Comparison of ENCODE assay signal across 11 cellular contexts in the genomic region with DNA sequence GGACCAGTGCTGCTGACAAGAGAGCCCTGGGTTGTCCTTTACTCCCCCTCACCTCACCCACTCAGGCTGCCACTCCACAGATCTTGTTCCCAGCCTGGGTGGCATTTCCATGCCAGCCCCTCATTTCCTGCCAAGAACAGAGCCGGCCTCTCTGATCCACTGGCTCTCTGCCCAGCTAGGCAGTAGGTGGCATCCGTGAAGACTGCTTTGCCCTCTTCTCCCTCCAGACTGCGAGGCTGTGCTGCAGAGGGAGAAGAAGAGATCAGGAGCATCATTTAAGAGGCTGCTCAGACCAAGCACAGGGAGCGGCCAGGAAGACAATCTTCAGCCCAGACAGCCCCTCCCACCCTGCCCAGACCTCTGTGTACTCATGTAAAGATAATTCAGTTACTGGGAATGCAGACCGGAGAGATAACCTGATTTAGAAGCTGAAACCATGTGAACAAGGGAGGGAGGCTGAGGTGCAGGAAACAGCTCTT.
DNase-seq lines count a peak whose midpoint lies in the region; ATAC-seq and TF ChIP-seq lines count a peak whose summit lies in the region.
"Had no signal": no experiment of that assay in that cellular context is flagged by ENCODE, and none has a peak within 500 bp of the region (broad histone marks: within the 10 kb centered on the region; RNA-seq: fewer than 3 reads in every experiment).

No MANE protein-coding gene starts in this region.

- H2BK120ac ChIP-seq in trophoblast cell (ENCODE audit: insufficient read depth, low read length, poor library complexity) (no peak overlapping the region), H9 (ENCODE audit: low read depth, low read length, poor library complexity, severe bottlenecking) (no peak overlapping the region)

- H2AK5ac ChIP-seq in trophoblast cell (ENCODE audit: low read length) (no peak overlapping the region), H9 (ENCODE audit: insufficient read length, low read length) (no peak overlapping the region)

- no peak overlapping the region for H3K23ac ChIP-seq in trophoblast cell (ENCODE audit: low read length)
- H3K23ac ChIP-seq in H9 (ENCODE audit: insufficient read length, low read depth, low read length): no peak overlapping the region

- H4K20me1 ChIP-seq in H9 (ENCODE audit: control insufficient read depth, insufficient read depth, insufficient read length): no peaks in the 10 kb centered on the region

- H3K79me1 ChIP-seq in trophoblast cell (ENCODE audit: low read length) (no peaks in the 10 kb centered on the region), H9 (ENCODE audit: insufficient read depth, low read depth, low read length, poor library complexity, severe bottlenecking) (no peaks in the 10 kb centered on the region)

- no peak overlapping the region for H2AFZ ChIP-seq in trophoblast cell (ENCODE audit: insufficient read depth, low read length, poor library complexity)
- no peak overlapping the region for H2AFZ ChIP-seq in H9 (ENCODE audit: low read length)

- no peak overlapping the region for H4K12ac ChIP-seq in trophoblast cell (ENCODE audit: low read depth, low read length)

- H3K4me1 Mint-ChIP-seq in H9: peaks cover 4 to 14% of the 10 kb centered on the region in 2 experiments; a peak in 2 of 4 replicates

- H3K18ac ChIP-seq in trophoblast cell (ENCODE audit: low read length): no peak overlapping the region
- no peak overlapping the region for H3K18ac ChIP-seq in H9 (ENCODE audit: insufficient read length, low read depth, low read length)

- H3K4me3 Mint-ChIP-seq in H9: no peak overlapping the region

- no peaks in the 10 kb centered on the region for H3K36me3 Mint-ChIP-seq in H9 (ENCODE audit: insufficient read depth in 1 of 3, low read depth in 3 of 3)

- H3K14ac ChIP-seq in trophoblast cell (ENCODE audit: low read length): no peak overlapping the region
- H3K14ac ChIP-seq in H9 (ENCODE audit: insufficient read depth, low read length): no peak overlapping the region

- H2BK12ac ChIP-seq in trophoblast cell (ENCODE audit: low read length) (no peak overlapping the region), H9 (ENCODE audit: insufficient read length, low read depth, low read length) (no peak overlapping the region)

- H3T11ph ChIP-seq in H9 (ENCODE audit: low read length): no peak overlapping the region

- no CpG with 5 or more reads among the region's 5 CpGs for WGBS in trophoblast cell (ENCODE audit: extremely low coverage, insufficient coverage, insufficient read length)
- no CpG with 5 or more reads among the region's 5 CpGs for WGBS in H9 (ENCODE audit: extremely low coverage, insufficient read length, low lambda C conversion rate)

- H3K79me2 ChIP-seq in trophoblast cell (ENCODE audit: control insufficient read depth, insufficient read depth, low read length, poor library complexity) (no peaks in the 10 kb centered on the region), H9 (ENCODE audit: insufficient read depth, low read length) (no peaks in the 10 kb centered on the region)

- no peak overlapping the region for H2BK20ac ChIP-seq in H9 (ENCODE audit: low read depth, low read length, poor library complexity, severe bottlenecking)

- H3K4me1 ChIP-seq in trophoblast cell (ENCODE audit: control insufficient read depth in 1 of 2, insufficient read depth in 2 of 2, low read length in 2 of 2) (no peaks in the 10 kb centered on the region), H9 (ENCODE audit: insufficient read depth, low read length) (no peaks in the 10 kb centered on the region)
- H3K4me1 ChIP-seq: breast epithelium had no signal

- intact Hi-C loops in Right ventricle myocardium superior (cut with DNase I): loop anchor here (10.0 kb wide), 1 partner anchor 130 kb away; a partner anchor contains a TSS

- H3K9ac ChIP-seq in trophoblast cell (ENCODE audit: low read length) (no peak overlapping the region), H9 (ENCODE audit: extremely low read depth, insufficient read length, low read length) (no peak overlapping the region)

- in situ Hi-C loops in G401 (cut with HindIII; ENCODE audit: low sequenced_read_pairs): no loop called here

- H3K27ac Mint-ChIP-seq in H9: no peak overlapping the region; a peak in 1 of 7 replicates

- H3K4ac ChIP-seq in trophoblast cell (ENCODE audit: low read depth, low read length) (no peak overlapping the region), H9 (ENCODE audit: low read depth, low read length) (no peak overlapping the region)

- no peaks in the 10 kb centered on the region for H3K27me3 Mint-ChIP-seq in H9 (ENCODE audit: low read depth)

- no peak overlapping the region for H4K5ac ChIP-seq in H9 (ENCODE audit: insufficient read length, low read depth, low read length)

- TF ChIP-seq CTCF in H9 (conservative IDR thresholded peaks at IDR 0.05): no peak
- TF ChIP-seq CTCF in foreskin fibroblast (IDR thresholded peaks at IDR 0.05; ENCODE audit: low read depth, low read length): no peak

- H4K91ac ChIP-seq in trophoblast cell (ENCODE audit: low read depth, low read length) (no peak overlapping the region), H9 (ENCODE audit: insufficient read length, low read depth, low read length) (no peak overlapping the region)

- H3K27me3 ChIP-seq in trophoblast cell (ENCODE audit: insufficient read depth, low read length): no peaks in the 10 kb centered on the region
- H3K27me3 ChIP-seq in H9 (ENCODE audit: insufficient read depth, low read length): no peaks in the 10 kb centered on the region
- H3K27me3 ChIP-seq: breast epithelium had no signal

- H2BK15ac ChIP-seq in H9 (ENCODE audit: low read depth, low read length): no peak overlapping the region

- DNase-seq in G401 (ENCODE audit: low spot score) (peak; percentile 98), NCI-H69 (lab: John Stamatoyannopoulos, UW) (peak; percentile 93), Right ventricle myocardium superior (peak; percentile 79), trophoblast cell (no peak), H9 (no peak), foreskin fibroblast (no peak)
- DNase-seq in activated T-cell treated with anti-CD3 and anti-CD28 coated beads, Interleukin-2, amount 50 U/mL, for 1 hour: no peak
- DNase-seq: activated T-cell treated with anti-CD3 and anti-CD28 coated beads for 4 hours had no signal

- no peak overlapping the region for H4K8ac ChIP-seq in trophoblast cell (ENCODE audit: low read depth, low read length)
- H4K8ac ChIP-seq in H9 (replicated peaks; ENCODE audit: insufficient read length, low read depth, low read length): no peak overlapping the region

- H2BK5ac ChIP-seq in trophoblast cell (ENCODE audit: low read depth, low read length, poor library complexity) (no peak overlapping the region), H9 (ENCODE audit: insufficient read length, low read length) (no peak overlapping the region)

- no peak overlapping the region for H3K56ac ChIP-seq in H9 (ENCODE audit: insufficient read length, low read depth, low read length)

- no peaks in the 10 kb centered on the region for H3K23me2 ChIP-seq in H9 (ENCODE audit: insufficient read length, low read depth, low read length, poor library complexity, severe bottlenecking)

- no peaks in the 10 kb centered on the region; a peak in 1 of 5 replicates for H3K9me3 Mint-ChIP-seq in H9

- no peak overlapping the region for H3K4me2 ChIP-seq in trophoblast cell (ENCODE audit: low read length)
- no peak overlapping the region for H3K4me2 ChIP-seq in H9 (ENCODE audit: insufficient read depth, insufficient read length, low read length)

- peaks cover 2% of the 10 kb centered on the region for H3K9me3 ChIP-seq in trophoblast cell (ENCODE audit: insufficient read depth, low read depth, low read length)
- no peaks in the 10 kb centered on the region for H3K9me3 ChIP-seq in H9 (ENCODE audit: control insufficient read depth, low read depth, low read length)
- H3K9me3 ChIP-seq: breast epithelium had no signal

- H3K27ac ChIP-seq in trophoblast cell (ENCODE audit: low read depth, low read length): no peak overlapping the region
- H3K27ac ChIP-seq in H9 (ENCODE audit: insufficient read length, low read depth, low read length): no peak overlapping the region
- H3K27ac ChIP-seq: breast epithelium had no signal

- peak; percentile 94 for ATAC-seq in Right ventricle myocardium superior (ENCODE audit: poor library complexity)
- ATAC-seq in HG02885 (IDR thresholded peaks at IDR 0.05; ENCODE audit: poor library complexity, unreplicated experiment): no peak
- ATAC-seq: GM12878 had no signal

- no peaks in the 10 kb centered on the region for H3K36me3 ChIP-seq in trophoblast cell (ENCODE audit: control insufficient read depth in 1 of 2, insufficient read depth in 2 of 2, low read length in 2 of 2)
- H3K36me3 ChIP-seq: breast epithelium had no signal

- H3K4me3 ChIP-seq in trophoblast cell (ENCODE audit: low read depth, low read length) (peak overlapping the region; percentile 12), foreskin fibroblast (ENCODE audit: low read depth in 1 of 2, low read length in 2 of 2) (no peak overlapping the region)
- H3K4me3 ChIP-seq: breast epithelium, GM12878 had no signal

Comparison
In these comparisons a context has a peak if more than half of its experiments do, and no peak if none do; other contexts are left out.
1. DNase-seq: peak in G401 (single experiment), NCI-H69 (single experiment) and Right ventricle myocardium superior (single experiment); none in trophoblast cell (0 of 2), H9 (single experiment), foreskin fibroblast (0 of 2) and activated T-cell treated with anti-CD3 and anti-CD28 coated beads, Interleukin-2, amount 50 U/mL, for 1 hour (single experiment).